In genomic region chr10:104120061-104120460, GRCh38 we compare ENCODE assay signal across 9 cellular contexts. TPM values are rescaled to one million over a fixed set of nuclear protein-coding genes. Genes with fewer than 3 reads are reported as not detected.
DNase-seq lines count a peak whose midpoint lies in the region; ATAC-seq and TF ChIP-seq lines count a peak whose summit lies in the region.
"Had no signal": no experiment of that assay in that cellular context is flagged by ENCODE, and none has a peak within 500 bp of the region (broad histone marks: within the 10 kb centered on the region; RNA-seq: fewer than 3 reads in every experiment).

No MANE protein-coding gene starts in this region.

- POLR2A ChIA-PET in CD4-positive, alpha-beta T cell (lab: Charles Lee): interaction anchor here (0.8 to 3.9 kb wide), 7 partner anchors 10 to 460 kb away, joined by 3 to 45 read pairs (median 13); partner anchors contain the start of genes GSTO1 and SLK

- peak overlapping the region; percentile 38 for H3K4me3 Mint-ChIP-seq in CD4-positive, alpha-beta T cell
- H3K4me3 Mint-ChIP-seq in neural crest cell: peak overlapping the region; percentile 97

- peak overlapping the region; percentile 94 for H3K4me2 ChIP-seq in MM.1S (ENCODE audit: low read depth, low read length)

- H3K27me3 Mint-ChIP-seq in CD4-positive, alpha-beta T cell: no peaks in the 10 kb centered on the region
- H3K27me3 Mint-ChIP-seq in neural crest cell (ENCODE audit: low read depth): peaks cover 9% of the 10 kb centered on the region

- no peaks in the 10 kb centered on the region for H3K36me3 ChIP-seq in MM.1S (replicated peaks; ENCODE audit: insufficient read depth, low read length)
- no peaks in the 10 kb centered on the region for H3K36me3 ChIP-seq in effector memory CD4-positive, alpha-beta T cell (ENCODE audit: control insufficient read depth, insufficient read depth, low read length)
- H3K36me3 ChIP-seq in WERI-Rb-1: no peaks in the 10 kb centered on the region

- ATAC-seq in CD4-positive, alpha-beta T cell (ENCODE audit: poor library complexity): no peak
- ATAC-seq in GM18861 (IDR thresholded peaks at IDR 0.05; ENCODE audit: unreplicated experiment) (no peak), HG02623 (IDR thresholded peaks at IDR 0.05; ENCODE audit: unreplicated experiment) (no peak), HG02884 (IDR thresholded peaks at IDR 0.05; ENCODE audit: unreplicated experiment) (no peak)

- H3K9me2 ChIP-seq in MM.1S (replicated peaks; ENCODE audit: insufficient read depth, low read length): no peaks in the 10 kb centered on the region

- H3K36me3 Mint-ChIP-seq in CD4-positive, alpha-beta T cell (ENCODE audit: low read depth): peaks cover 23% of the 10 kb centered on the region
- H3K36me3 Mint-ChIP-seq in neural crest cell (ENCODE audit: low read depth): no peaks in the 10 kb centered on the region

- no peaks in the 10 kb centered on the region for H4K20me1 ChIP-seq in MM.1S (ENCODE audit: insufficient read depth, low read length)

- DNase-seq in CD4-positive, alpha-beta T cell: no peak
- no peak for DNase-seq in MM.1S
- no peak for DNase-seq in effector memory CD4-positive, alpha-beta T cell
- DNase-seq in neural crest cell (ENCODE audit: low read depth, low spot score): no peak
- DNase-seq in WERI-Rb-1: no peak
- DNase-seq: activated naive CD8-positive, alpha-beta T cell treated with anti-CD3 and anti-CD28 coated beads, Interleukin-2, amount 10 ng/mL, durations not matched to agents 7 days and 5 days had no signal

- H3K4me1 Mint-ChIP-seq in CD4-positive, alpha-beta T cell (ENCODE audit: low read depth): peaks cover 37% of the 10 kb centered on the region
- peaks cover 28% of the 10 kb centered on the region for H3K4me1 Mint-ChIP-seq in neural crest cell

- H3K9ac ChIP-seq in MM.1S (ENCODE audit: low read length): peak overlapping the region; percentile 99; the same call in 1 of the 2 replicates

- H3K79me2 ChIP-seq in MM.1S (ENCODE audit: low read length): no peaks in the 10 kb centered on the region

- H3K27me3 ChIP-seq in CD4-positive, alpha-beta T cell (ENCODE audit: control insufficient read depth, insufficient read depth, low read length): no peaks in the 10 kb centered on the region
- H3K27me3 ChIP-seq in MM.1S (replicated peaks; ENCODE audit: insufficient read depth, low read length): no peaks in the 10 kb centered on the region
- H3K27me3 ChIP-seq in effector memory CD4-positive, alpha-beta T cell (replicated peaks; ENCODE audit: control insufficient read depth, insufficient read depth, low read length, poor library complexity, severe bottlenecking): no peaks in the 10 kb centered on the region
- H3K27me3 ChIP-seq in WERI-Rb-1 (ENCODE audit: insufficient read depth, low read depth, severe bottlenecking): no peaks in the 10 kb centered on the region

- H3K4me3 ChIP-seq in MM.1S (ENCODE audit: low read length) (peak overlapping the region; percentile 85; the same call in 1 of the 2 replicates), WERI-Rb-1 (ENCODE audit: low read depth, low read length) (no peak overlapping the region)
- H3K4me3 ChIP-seq in effector memory CD4-positive, alpha-beta T cell (ENCODE audit: insufficient read depth, low read depth, low read length, poor library complexity, severe bottlenecking): no peak overlapping the region

- H3K4me1 ChIP-seq in MM.1S (ENCODE audit: low read length): peaks cover 16% of the 10 kb centered on the region
- peaks cover 13% of the 10 kb centered on the region for H3K4me1 ChIP-seq in effector memory CD4-positive, alpha-beta T cell (ENCODE audit: control insufficient read depth, insufficient read depth, low read length, poor library complexity, severe bottlenecking)

- peak overlapping the region; percentile 63 for H2AFZ ChIP-seq in MM.1S (ENCODE audit: low read length)

- intact Hi-C loops in CD4-positive, alpha-beta T cell (cut with DNase I, micrococcal nuclease): loop anchor here (1.0 to 10.0 kb wide), 9 partner anchors 112 to 925 kb away; partner anchors contain the start of genes CFAP43 (in 2 of the 2), NT5C2 (in 1 of the 2) and STN1 (in 1 of the 2)

- no peaks in the 10 kb centered on the region for H3K9me3 ChIP-seq in CD4-positive, alpha-beta T cell (ENCODE audit: control insufficient read depth, low read length)
- H3K9me3 ChIP-seq in MM.1S (replicated peaks; ENCODE audit: insufficient read depth, low read length) (no peaks in the 10 kb centered on the region), WERI-Rb-1 (ENCODE audit: severe bottlenecking) (no peaks in the 10 kb centered on the region)
- H3K9me3 ChIP-seq in effector memory CD4-positive, alpha-beta T cell (ENCODE audit: control insufficient read depth, low read length): no peaks in the 10 kb centered on the region

- CTCF ChIA-PET in CD4-positive, alpha-beta T cell (lab: Charles Lee): interaction anchor here (1.9 kb wide), 1 partner anchor 154 kb away, joined by 5 read pairs; no protein-coding TSS in a partner anchor

- H3K27ac Mint-ChIP-seq in CD4-positive, alpha-beta T cell: peak overlapping the region; percentile 100
- no peak overlapping the region for H3K27ac Mint-ChIP-seq in neural crest cell (ENCODE audit: unreplicated experiment)

- H3F3A ChIP-seq in MM.1S (ENCODE audit: insufficient read depth, low read length): peaks cover 24% of the 10 kb centered on the region

- TF ChIP-seq CTCF in CD4-positive, alpha-beta T cell (IDR thresholded peaks at IDR 0.05): no peak
- TF ChIP-seq CTCF in MM.1S (IDR thresholded peaks at IDR 0.05; ENCODE audit: low read length): no peak
- TF ChIP-seq CTCF in neural crest cell (conservative IDR thresholded peaks at IDR 0.05): no peak
- TF ChIP-seq CTCF in WERI-Rb-1 (IDR thresholded peaks at IDR 0.05; ENCODE audit: low read depth, low read length): no peak

- H3K9me3 Mint-ChIP-seq in CD4-positive, alpha-beta T cell: no peaks in the 10 kb centered on the region
- no peaks in the 10 kb centered on the region for H3K9me3 Mint-ChIP-seq in neural crest cell
- H3K9me3 Mint-ChIP-seq: activated naive CD8-positive, alpha-beta T cell treated with anti-CD3 and anti-CD28 coated beads, Interleukin-2, amount 10 ng/mL, durations not matched to agents 7 days and 5 days had no signal

- peak overlapping the region; percentile 100 for H3K27ac ChIP-seq in CD4-positive, alpha-beta T cell (ENCODE audit: low read depth, low read length)
- peak overlapping the region; percentile 99; the same call in 1 of the 2 replicates for H3K27ac ChIP-seq in MM.1S (ENCODE audit: low read length)
- peak overlapping the region; percentile 100 for H3K27ac ChIP-seq in effector memory CD4-positive, alpha-beta T cell (ENCODE audit: insufficient read depth, low read length, poor library complexity, severe bottlenecking)
- H3K27ac ChIP-seq in WERI-Rb-1: no peak overlapping the region

RNA-seq across cellular contexts. Expression of gene SFR1, which starts 1.9 kb away (rescaled TPM):
- total RNA-seq in CD4-positive, alpha-beta T cell: 1 to 10 TPM; 7.2 to 7.7 TPM
- 13.9 and 14.0 TPM in 2 replicates for total RNA-seq in neural crest cell

RNA-seq across cellular contexts. Expression of gene COL17A1, which starts 34.4 kb away (rescaled TPM):
- not detected for total RNA-seq in CD4-positive, alpha-beta T cell
- total RNA-seq in neural crest cell: not detected in 2 replicates
- total RNA-seq: activated naive CD8-positive, alpha-beta T cell treated with anti-CD3 and anti-CD28 coated beads, Interleukin-2, amount 10 ng/mL, durations not matched to agents 7 days and 5 days had no signal
